ENCODE assay signal across 24 cellular contexts in the genomic region with DNA sequence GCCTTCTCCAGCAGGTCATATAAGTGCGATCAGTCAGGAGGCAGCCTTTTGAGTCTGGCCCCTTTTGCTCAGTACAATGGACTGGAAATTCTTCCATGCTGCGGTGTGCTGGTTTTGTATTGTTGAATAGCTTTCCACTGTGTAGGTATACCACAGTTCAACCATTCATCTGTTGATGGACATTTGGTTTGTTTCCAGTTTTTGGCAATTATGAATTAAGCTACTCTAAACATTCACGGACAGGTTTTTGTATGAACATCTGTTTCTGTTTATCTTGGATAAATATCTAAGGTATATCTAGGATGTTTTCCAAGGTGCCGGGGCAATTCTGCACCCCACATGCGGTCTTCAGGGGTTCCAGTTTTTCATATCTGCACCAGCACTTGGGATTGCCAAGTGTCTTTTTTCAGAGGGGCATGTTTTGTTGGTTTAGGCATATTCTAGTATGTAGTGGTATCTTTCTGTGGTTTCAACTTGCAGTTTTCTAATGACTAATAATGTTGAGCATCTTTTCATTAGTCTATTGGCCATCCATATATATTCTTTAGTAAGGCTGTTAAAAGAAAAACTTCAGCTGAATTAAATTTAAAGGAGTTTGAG.
"Had no signal": no experiment of that assay in that cellular context is flagged by ENCODE, and none has a peak within 500 bp of the region (broad histone marks: within the 10 kb centered on the region; RNA-seq: fewer than 3 reads in every experiment).

No MANE protein-coding gene starts in this region.

- DNase-seq: dermis blood vessel endothelial cell; esophagus squamous epithelium; foreskin keratinocyte; head of caudate nucleus; kidney; left cardiac atrium; left ventricle myocardium inferior; lower lobe of right lung; mesenchymal stem cell; midbrain; occipital lobe; pancreas; right cardiac atrium; small intestine; stimulated activated CD4-positive, alpha-beta T cell treated with anti-CD3 and anti-CD28 coated beads, Interleukin-12 subunit alpha, Interleukin-12 subunit beta, amount 100 ng/mL, for 4 hours; stimulated activated CD4-positive, alpha-beta T cell treated with anti-CD3 and anti-CD28 coated beads, Interleukin-2, amount 100 ng/mL, for 48 hours; stimulated activated naive CD4-positive, alpha-beta T cell treated with Interleukin-2 at 50 U/mL for 16 hours; tibial artery; upper lobe of right lung had no signal

- H3K36me3 Mint-ChIP-seq: natural killer cell treated with Interleukin-12 subunit alpha and Interleukin-12 subunit beta and Interleukin-15 and Interleukin-18, amount 100 ng/mL, for 72 hours; neural progenitor cell had no signal

- H3K4me1 ChIP-seq: left ventricle myocardium inferior, lower lobe of right lung, pancreas, tibial artery, upper lobe of right lung, vagina had no signal

- H3K4me2 ChIP-seq: hepatocyte, neural progenitor cell had no signal

- H3K4me3 Mint-ChIP-seq: natural killer cell treated with Interleukin-12 subunit alpha and Interleukin-12 subunit beta and Interleukin-15 and Interleukin-18, amount 100 ng/mL, for 72 hours; neural progenitor cell had no signal

- H3K79me2 ChIP-seq: hepatocyte had no signal

- H2AFZ ChIP-seq: hepatocyte, neural progenitor cell had no signal

- H3K9me3 Mint-ChIP-seq: natural killer cell treated with Interleukin-12 subunit alpha and Interleukin-12 subunit beta and Interleukin-15 and Interleukin-18, amount 100 ng/mL, for 72 hours; neural progenitor cell had no signal

- H3K27me3 ChIP-seq: foreskin keratinocyte, hepatocyte, neural progenitor cell, pancreas, tibial artery, vagina had no signal

- H3K36me3 ChIP-seq: esophagus squamous epithelium, left ventricle myocardium inferior, lower lobe of right lung, neural progenitor cell, pancreas, tibial artery, upper lobe of right lung, vagina had no signal

- H3K9me3 ChIP-seq: esophagus squamous epithelium, lower lobe of right lung, pancreas, tibial artery, upper lobe of right lung, vagina had no signal

- H3K27ac ChIP-seq: esophagus squamous epithelium, foreskin keratinocyte, hepatocyte, left ventricle myocardium inferior, lower lobe of right lung, neural progenitor cell, pancreas, tibial artery, upper lobe of right lung, vagina had no signal

- H3K4me3 ChIP-seq: esophagus squamous epithelium, hepatocyte, left ventricle myocardium inferior, lower lobe of right lung, neural progenitor cell, pancreas, tibial artery, upper lobe of right lung, vagina had no signal

- H3K27ac Mint-ChIP-seq: natural killer cell treated with Interleukin-12 subunit alpha and Interleukin-12 subunit beta and Interleukin-15 and Interleukin-18, amount 100 ng/mL, for 72 hours; neural progenitor cell; progenitor cell of endocrine pancreas had no signal

- H3K9ac ChIP-seq: neural progenitor cell had no signal
